In genomic region chr11:3906166-3906565, GRCh38 we compare ENCODE assay signal across 1 cellular context.
TF ChIP-seq lines count a peak whose summit lies in the region.

No MANE protein-coding gene starts in this region.

TF ChIP-seq in A549, 52 proteins besides CTCF, POLR2A, EP300 and RAD21 (continued from another document):
- TF ChIP-seq ESRRA (IDR thresholded peaks at IDR 0.05; ENCODE audit: borderline replicate concordance, low read length) = no peak
- TF ChIP-seq BCL3 (IDR thresholded peaks at IDR 0.05) = no peak
TF ChIP-seq in A549: peak in this region for 0.
